In genomic region chr19:33226550-33227241, GRCh38 we compare ENCODE assay signal across 9 cellular contexts. TPM values are rescaled to one million over a fixed set of nuclear protein-coding genes. Genes with fewer than 3 reads are reported as not detected.
DNase-seq lines count a peak whose midpoint lies in the region; ATAC-seq, FAIRE-seq and TF ChIP-seq lines count a peak whose summit lies in the region.
"Had no signal": no experiment of that assay in that cellular context is flagged by ENCODE, and none has a peak within 500 bp of the region (broad histone marks: within the 10 kb centered on the region; RNA-seq: fewer than 3 reads in every experiment).

No MANE protein-coding gene starts in this region.

- peaks cover 5% of the 10 kb centered on the region for H3K4me1 Mint-ChIP-seq in activated naive CD4-positive, alpha-beta T cell treated with anti-CD3 and anti-CD28 coated beads, Interleukin-2, amount 10 ng/mL, durations not matched to agents 7 days and 5 days

- no peak overlapping the region for H3K27ac Mint-ChIP-seq in activated naive CD4-positive, alpha-beta T cell treated with anti-CD3 and anti-CD28 coated beads, Interleukin-2, amount 50 U/mL, for 72 hours
- H3K27ac Mint-ChIP-seq in activated naive CD4-positive, alpha-beta T cell treated with anti-CD3 and anti-CD28 coated beads, Interleukin-2, amount 10 ng/mL, durations not matched to agents 7 days and 5 days: no peak overlapping the region

- peaks cover 0 to 11% (median 3%) of the 10 kb centered on the region in 4 donors for H3K9me3 ChIP-seq in right lobe of liver
- peaks cover 9% of the 10 kb centered on the region for H3K9me3 ChIP-seq in upper lobe of right lung

- no peak overlapping the region for H3K4me3 Mint-ChIP-seq in activated naive CD4-positive, alpha-beta T cell treated with anti-CD3 and anti-CD28 coated beads, Interleukin-2, amount 10 ng/mL, durations not matched to agents 7 days and 5 days

- H3K27ac ChIP-seq in right lobe of liver (no peak overlapping the region), upper lobe of right lung (no peak overlapping the region)

- no peak for TF ChIP-seq CTCF in right lobe of liver (IDR thresholded peaks at IDR 0.05)
- TF ChIP-seq CTCF in upper lobe of right lung (IDR thresholded peaks at IDR 0.05): no peak

- H3K27me3 Mint-ChIP-seq in activated naive CD4-positive, alpha-beta T cell treated with anti-CD3 and anti-CD28 coated beads, Interleukin-2, amount 10 ng/mL, durations not matched to agents 7 days and 5 days: peaks cover 63% of the 10 kb centered on the region

- DNase-seq in activated naive CD4-positive, alpha-beta T cell treated with anti-CD3 and anti-CD28 coated beads, Interleukin-2, amount 50 U/mL, for 72 hours (ENCODE audit: low spot score in 2 of 2): no peak
- DNase-seq in activated naive CD4-positive, alpha-beta T cell treated with anti-CD3 and anti-CD28 coated beads, Interleukin-2, amount 10 ng/mL, durations not matched to agents 7 days and 5 days: no peak
- DNase-seq in amniotic epithelial cell (ENCODE audit: low read depth): peak; percentile 55
- no peak for DNase-seq in right lobe of liver
- peak; percentile 89 for DNase-seq in upper lobe of right lung
- no peak for DNase-seq in HTR-8/SVneo (ENCODE audit: insufficient read length, low spot score)

- H3K27me3 ChIP-seq in right lobe of liver: peaks cover 0 to 9% of the 10 kb centered on the region in 2 donors
- peaks cover 47% of the 10 kb centered on the region for H3K27me3 ChIP-seq in upper lobe of right lung

- H3K9me3 Mint-ChIP-seq in activated naive CD4-positive, alpha-beta T cell treated with anti-CD3 and anti-CD28 coated beads, Interleukin-2, amount 50 U/mL, for 72 hours: peaks cover 14 to 16% of the 10 kb centered on the region in 2 donors
- peaks cover 15% of the 10 kb centered on the region for H3K9me3 Mint-ChIP-seq in activated naive CD4-positive, alpha-beta T cell treated with anti-CD3 and anti-CD28 coated beads, Interleukin-2, amount 10 ng/mL, durations not matched to agents 7 days and 5 days

- ATAC-seq in activated naive CD4-positive, alpha-beta T cell treated with anti-CD3 and anti-CD28 coated beads, Interleukin-2, amount 50 U/mL, for 72 hours: peak; percentile 18 to 49
- ATAC-seq in right lobe of liver (peak; percentile 31 to 56 (median 45)), upper lobe of right lung (peak; percentile 84), HG03460 (IDR thresholded peaks at IDR 0.05; ENCODE audit: unreplicated experiment) (no peak), GM21381 (IDR thresholded peaks at IDR 0.05; ENCODE audit: unreplicated experiment) (no peak)

- no peak for FAIRE-seq in HTR-8/SVneo (lab: Jason Lieb, UNC)
- FAIRE-seq: islet of Langerhans had no signal

- intact Hi-C loops in right lobe of liver (cut with DNase I): no loop called here
- intact Hi-C loops in upper lobe of right lung (cut with DNase I): no loop called here

- no peak for TF ChIP-seq POLR2A in right lobe of liver (IDR thresholded peaks at IDR 0.05)

- H3K4me3 ChIP-seq in right lobe of liver (peak overlapping the region in 2 of 3 donors; percentile 7 to 21), upper lobe of right lung (peak overlapping the region; percentile 34)

- no peaks in the 10 kb centered on the region for H3K36me3 ChIP-seq in right lobe of liver
- no peaks in the 10 kb centered on the region for H3K36me3 ChIP-seq in upper lobe of right lung

- CTCF ChIA-PET in activated naive CD4-positive, alpha-beta T cell treated with anti-CD3 and anti-CD28 coated beads, Interleukin-2, amount 10 ng/mL, durations not matched to agents 7 days and 5 days (lab: Charles Lee): no interaction called here

- peaks cover 18 to 20% of the 10 kb centered on the region in 2 donors for H3K36me3 Mint-ChIP-seq in activated naive CD4-positive, alpha-beta T cell treated with anti-CD3 and anti-CD28 coated beads, Interleukin-2, amount 50 U/mL, for 72 hours
- peaks cover 7% of the 10 kb centered on the region for H3K36me3 Mint-ChIP-seq in activated naive CD4-positive, alpha-beta T cell treated with anti-CD3 and anti-CD28 coated beads, Interleukin-2, amount 10 ng/mL, durations not matched to agents 7 days and 5 days

- WGBS in right lobe of liver (ENCODE audit: insufficient coverage, low coverage, low lambda C conversion rate, missing lambda C conversion rate): no CpG with 5 or more reads among the region's 66 CpGs

- H3K4me1 ChIP-seq in right lobe of liver (peaks cover 0 to 3% (median 0%) of the 10 kb centered on the region in 4 donors), upper lobe of right lung (no peaks in the 10 kb centered on the region)

RNA-seq across cellular contexts. Expression of gene SLC7A10, which starts 1.0 kb away (rescaled TPM):
- not detected for total RNA-seq in activated naive CD4-positive, alpha-beta T cell treated with anti-CD3 and anti-CD28 coated beads, Interleukin-2, amount 50 U/mL, for 72 hours
- not detected for total RNA-seq in right lobe of liver
- 1.1 TPM for total RNA-seq in upper lobe of right lung

RNA-seq across cellular contexts. Expression of gene LRP3, which starts 32.6 kb away (rescaled TPM):
- under 1 TPM in 1 of 2 donors, not detected in 1; 0.82 TPM for total RNA-seq in activated naive CD4-positive, alpha-beta T cell treated with anti-CD3 and anti-CD28 coated beads, Interleukin-2, amount 50 U/mL, for 72 hours
- 10 to 100 TPM; 25.2 to 40.7 (median 33.7) TPM for total RNA-seq in right lobe of liver
- total RNA-seq in upper lobe of right lung: 22.0 TPM

Comparison
In these comparisons a context has a peak if more than half of its experiments do, and no peak if none do; other contexts are left out.
1. ATAC-seq: peak in activated naive CD4-positive, alpha-beta T cell treated with anti-CD3 and anti-CD28 coated beads, Interleukin-2, amount 50 U/mL, for 72 hours (2 of 2), right lobe of liver (4 of 4) and upper lobe of right lung (single experiment); none in HG03460 (single experiment) and GM21381 (single experiment).
2. DNase-seq: peak in amniotic epithelial cell (single experiment) and upper lobe of right lung (single experiment); none in activated naive CD4-positive, alpha-beta T cell treated with anti-CD3 and anti-CD28 coated beads, Interleukin-2, amount 50 U/mL, for 72 hours (0 of 2), activated naive CD4-positive, alpha-beta T cell treated with anti-CD3 and anti-CD28 coated beads, Interleukin-2, amount 10 ng/mL, durations not matched to agents 7 days and 5 days (single experiment), right lobe of liver (0 of 3) and HTR-8/SVneo (single experiment).
3. RNA of gene LRP3, which starts 32.6 kb away (total RNA-seq): 25.2 to 40.7 TPM in right lobe of liver and 22.0 TPM in upper lobe of right lung (single experiment); 0.82 TPM in activated naive CD4-positive, alpha-beta T cell treated with anti-CD3 and anti-CD28 coated beads, Interleukin-2, amount 50 U/mL, for 72 hours; every median in the first group is over 10 times any median in the second.